28 cellular contexts compared by ENCODE assay signal in the genomic region with DNA sequence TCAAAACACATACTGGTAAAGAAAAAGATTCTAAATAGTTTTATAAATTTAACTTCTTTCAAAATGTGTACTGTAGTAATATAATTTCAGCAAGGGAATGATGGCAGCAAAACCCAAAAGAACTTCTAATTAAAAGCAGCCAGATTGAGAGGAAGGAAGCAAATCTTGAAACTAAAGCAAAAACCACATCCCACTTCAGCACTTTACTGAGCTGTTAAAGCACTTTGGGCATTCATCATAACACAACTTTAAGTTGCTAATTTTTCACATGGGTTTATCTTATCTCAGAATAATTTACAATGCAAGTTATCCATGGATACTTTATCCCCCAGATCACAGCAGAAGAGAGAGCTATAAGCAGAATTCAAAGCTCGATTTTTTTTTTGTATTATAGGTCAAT. TPM values are rescaled to one million over a fixed set of nuclear protein-coding genes. Genes with fewer than 3 reads are reported as not detected.
"Had no signal": no experiment of that assay in that cellular context is flagged by ENCODE, and none has a peak within 500 bp of the region (broad histone marks: within the 10 kb centered on the region; RNA-seq: fewer than 3 reads in every experiment).

No MANE protein-coding gene starts in this region.

- H3K4me2 ChIP-seq: hepatocyte had no signal

- H3K4me1 Mint-ChIP-seq: endodermal cell had no signal

- ATAC-seq: body of pancreas; stimulated activated effector memory CD8-positive, alpha-beta T cell treated with anti-CD3 and anti-CD28 coated beads, Interleukin-12 subunit alpha, Interleukin-12 subunit beta, amount 100 ng/mL, for 72 hours had no signal

- H3K27ac Mint-ChIP-seq: activated B cell treated with CpG ODN at 0.5 μM for 24 hours; activated naive CD8-positive, alpha-beta T cell; endodermal cell; mesothelial cell of epicardium; stimulated activated effector memory CD8-positive, alpha-beta T cell treated with anti-CD3 and anti-CD28 coated beads, Interleukin-12 subunit alpha, Interleukin-12 subunit beta, amount 100 ng/mL, for 72 hours had no signal

- H3K4me3 Mint-ChIP-seq: activated B cell treated with CpG ODN at 0.5 μM for 24 hours; activated naive CD8-positive, alpha-beta T cell; endodermal cell; mesothelial cell of epicardium had no signal

- H2AFZ ChIP-seq: hepatocyte had no signal

- H3K27ac ChIP-seq: body of pancreas, dorsolateral prefrontal cortex, epithelial cell of prostate, hepatocyte, sigmoid colon, stomach, vagina had no signal

- H3K36me3 ChIP-seq: vagina had no signal

- DNase-seq: activated B cell treated with CpG ODN at 0.5 μM for 24 hours; activated CD4-positive, alpha-beta T cell treated with anti-CD3 and anti-CD28 coated beads for 48 hours; activated gamma-delta T cell; activated T-cell treated with anti-CD3 and anti-CD28 coated beads, Interleukin-2, amount 50 U/mL, for 1 hour; amygdala; body of pancreas; dorsolateral prefrontal cortex; foreskin fibroblast; occipital lobe; posterior cingulate gyrus; sigmoid colon; stimulated activated CD4-positive, alpha-beta T cell treated with anti-CD3 and anti-CD28 coated beads, Interleukin-4, amount 100 ng/mL, for 24 hours; stomach; trophoblast cell had no signal

- H3K9me3 ChIP-seq: body of pancreas, sigmoid colon, stomach, vagina had no signal

- H3K9me3 Mint-ChIP-seq: activated B cell treated with CpG ODN at 0.5 μM for 24 hours; endodermal cell; mesothelial cell of epicardium; stimulated activated effector memory CD8-positive, alpha-beta T cell treated with anti-CD3 and anti-CD28 coated beads, Interleukin-12 subunit alpha, Interleukin-12 subunit beta, amount 100 ng/mL, for 72 hours had no signal

- H3K4me3 ChIP-seq: body of pancreas, dorsolateral prefrontal cortex, hepatocyte, sigmoid colon, stomach, vagina had no signal

- H3K27me3 ChIP-seq: body of pancreas, dorsolateral prefrontal cortex, hepatocyte, sigmoid colon, stomach, vagina had no signal

- FAIRE-seq: islet of Langerhans had no signal

- H3K27me3 Mint-ChIP-seq: activated B cell treated with CpG ODN at 0.5 μM for 24 hours; activated naive CD8-positive, alpha-beta T cell had no signal

RNA-seq across cellular contexts. Expression of a gene that starts 42.2 kb away (rescaled TPM):
- total RNA-seq: activated B cell treated with CpG ODN at 0.5 μM for 24 hours; endodermal cell; glomerular endothelial cell; hepatocyte; lung microvascular endothelial cell; mesothelial cell of epicardium; occipital lobe; renal cortical epithelial cell; T-helper 2 cell treated with Interferon-gamma antibody and Interleukin-4, amounts not matched to agents 100 ng/mL and 5 ng/mL, for 36 hours; temporal lobe had no signal
- polyA plus RNA-seq: hepatocyte, neural cell had no signal
